Comparison of ENCODE assay signal across 22 cellular contexts in genomic region chrX:11103751-11104150, GRCh38.
"Had no signal": no experiment of that assay in that cellular context is flagged by ENCODE, and none has a peak within 500 bp of the region (broad histone marks: within the 10 kb centered on the region; RNA-seq: fewer than 3 reads in every experiment).

No MANE protein-coding gene starts in this region.

- DNase-seq: dorsolateral prefrontal cortex; effector CD4-positive, alpha-beta T cell; gastrocnemius medialis; head of caudate nucleus; left ventricle myocardium superior; lower lobe of right lung; naive thymus-derived CD8-positive, alpha-beta T cell; right lobe of liver; small intestine; stimulated activated CD4-positive, alpha-beta T cell treated with anti-CD3 and anti-CD28 coated beads, Interleukin-15, amount 100 ng/mL, for 24 hours; stimulated activated CD4-positive, alpha-beta T cell treated with anti-CD3 and anti-CD28 coated beads, Interleukin-2, amount 100 ng/mL, for 48 hours; stimulated activated naive CD4-positive, alpha-beta T cell; substantia nigra; testis; tibial artery had no signal

- H3K36me3 Mint-ChIP-seq: type B pancreatic cell had no signal

- H3K4me3 ChIP-seq: dorsolateral prefrontal cortex, gastrocnemius medialis, lower lobe of right lung, right lobe of liver, testis, tibial artery had no signal

- H3K4me3 Mint-ChIP-seq: naive thymus-derived CD8-positive, alpha-beta T cell; neural crest cell; type B pancreatic cell had no signal

- H3K27ac ChIP-seq: dorsolateral prefrontal cortex, epithelial cell of prostate, gastrocnemius medialis, lower lobe of right lung, neutrophil, parathyroid adenoma, right lobe of liver, testis, tibial artery had no signal

- H3K4me1 Mint-ChIP-seq: naive thymus-derived CD8-positive, alpha-beta T cell had no signal

- H3K27me3 Mint-ChIP-seq: naive thymus-derived CD8-positive, alpha-beta T cell; progenitor cell of endocrine pancreas; type B pancreatic cell had no signal

- H3K9me3 Mint-ChIP-seq: naive thymus-derived CD8-positive, alpha-beta T cell; neural crest cell; type B pancreatic cell had no signal

- H3K27ac Mint-ChIP-seq: naive thymus-derived CD8-positive, alpha-beta T cell; progenitor cell of endocrine pancreas; type B pancreatic cell had no signal

- ATAC-seq: esophagus mucosa; gastrocnemius medialis; left ventricle myocardium superior; lower lobe of right lung; naive thymus-derived CD8-positive, alpha-beta T cell; right lobe of liver had no signal
